In genomic region chr2:55859875-55860274, GRCh38 we compare ENCODE assay signal across 14 cellular contexts.
DNase-seq lines count a peak whose midpoint lies in the region; ATAC-seq and TF ChIP-seq lines count a peak whose summit lies in the region.
"Had no signal": no experiment of that assay in that cellular context is flagged by ENCODE, and none has a peak within 500 bp of the region (broad histone marks: within the 10 kb centered on the region; RNA-seq: fewer than 3 reads in every experiment).

No MANE protein-coding gene starts in this region.

- H3K9me3 ChIP-seq in BLaER1 treated with 17β-estradiol and CSF1 and Interleukin-3, amounts not matched to agents 10 nM and 100 nM (replicated peaks in 1 of 11): peaks cover 0 to 26% (median 11%) of the 10 kb centered on the region in 11 experiments; a peak in 8 of 22 replicates
- H3K9me3 ChIP-seq in ascending aorta: no peaks in the 10 kb centered on the region
- no peaks in the 10 kb centered on the region for H3K9me3 ChIP-seq in mesenchymal stem cell (ENCODE audit: control insufficient read depth, low read length)
- H3K9me3 ChIP-seq: BE2C, Caco-2 had no signal

- 96% methylated on average over 3 of the region's 3 CpGs for WGBS in mesenchymal stem cell

- no peak overlapping the region for H2BK5ac ChIP-seq in mesenchymal stem cell (ENCODE audit: low read depth, low read length, poor library complexity, severe bottlenecking)

- H2AFZ ChIP-seq in mesenchymal stem cell (ENCODE audit: low read depth, low read length): no peak overlapping the region

- H3K18ac ChIP-seq in mesenchymal stem cell (ENCODE audit: low read depth in 1 of 2, low read length in 2 of 2): no peak overlapping the region

- no peaks in the 10 kb centered on the region for H3K79me1 ChIP-seq in mesenchymal stem cell (replicated peaks; ENCODE audit: low read length, poor library complexity, severe bottlenecking)

- no peaks in the 10 kb centered on the region; a peak in 1 of 22 replicates for H3K27me3 ChIP-seq in BLaER1 treated with 17β-estradiol and CSF1 and Interleukin-3, amounts not matched to agents 10 nM and 100 nM
- H3K27me3 ChIP-seq in ascending aorta (no peaks in the 10 kb centered on the region), mesenchymal stem cell (ENCODE audit: control insufficient read depth in 1 of 2, insufficient read depth in 1 of 2, low read length in 2 of 2) (no peaks in the 10 kb centered on the region)
- H3K27me3 ChIP-seq: BE2C had no signal

- no peaks in the 10 kb centered on the region for H4K20me1 ChIP-seq in BLaER1 treated with 17β-estradiol and CSF1 and Interleukin-3, amounts not matched to agents 10 nM and 100 nM

- intact Hi-C loops in ascending aorta (cut with DNase I): loop anchor here (5.0 kb wide), 2 partner anchors 88 to 102 kb away; no protein-coding TSS in a partner anchor

- H3K9ac ChIP-seq in BLaER1 treated with 17β-estradiol and CSF1 and Interleukin-3, amounts not matched to agents 10 nM and 100 nM: no peak overlapping the region; a peak in 1 of 22 replicates
- H3K9ac ChIP-seq in mesenchymal stem cell (ENCODE audit: low read length): no peak overlapping the region

- no peak overlapping the region for H4K8ac ChIP-seq in mesenchymal stem cell (ENCODE audit: low read length)

- H2BK120ac ChIP-seq in mesenchymal stem cell (ENCODE audit: low read depth, low read length): no peak overlapping the region

- no peak overlapping the region for H3K23ac ChIP-seq in mesenchymal stem cell (ENCODE audit: low read length in 2 of 2)

- H3K14ac ChIP-seq in mesenchymal stem cell (ENCODE audit: low read length in 2 of 2): no peak overlapping the region

- ATAC-seq in HG02938 (IDR thresholded peaks at IDR 0.05; ENCODE audit: unreplicated experiment) (no peak), HG02884 (IDR thresholded peaks at IDR 0.05; ENCODE audit: unreplicated experiment) (no peak)
- ATAC-seq: HCT116 had no signal

- H3K4ac ChIP-seq in mesenchymal stem cell (ENCODE audit: low read depth in 1 of 2, low read length in 2 of 2): no peak overlapping the region

- H4K91ac ChIP-seq in mesenchymal stem cell (ENCODE audit: low read length): no peak overlapping the region

- H2BK12ac ChIP-seq in mesenchymal stem cell (ENCODE audit: low read length in 2 of 2): no peak overlapping the region

- peak overlapping the region in 8 of 11 experiments; percentile 15 to 74 (median 62); a peak in 16 of 22 replicates for H3K4me2 ChIP-seq in BLaER1 treated with 17β-estradiol and CSF1 and Interleukin-3, amounts not matched to agents 10 nM and 100 nM
- no peak overlapping the region for H3K4me2 ChIP-seq in mesenchymal stem cell (ENCODE audit: low read length, poor library complexity, severe bottlenecking)

- DNase-seq in NAMALWA (ENCODE audit: low spot score) (peak; percentile 74), ascending aorta (ENCODE audit: low spot score in 2 of 2) (no peak), mesenchymal stem cell (no peak), globus pallidus (ENCODE audit: low spot score) (no peak), NCI-H1092 (lab: John Stamatoyannopoulos, UW) (no peak)
- DNase-seq: BE2C; Caco-2; CD8-positive, alpha-beta memory T cell; DMS53; GF-D8 had no signal

- H2AK5ac ChIP-seq in mesenchymal stem cell (ENCODE audit: low read length, severe bottlenecking): no peak overlapping the region

- H2BK15ac ChIP-seq in mesenchymal stem cell (ENCODE audit: low read depth, poor library complexity, severe bottlenecking): peak overlapping the region; percentile 39

- H3K36me3 ChIP-seq in BLaER1 treated with 17β-estradiol and CSF1 and Interleukin-3, amounts not matched to agents 10 nM and 100 nM: no peaks in the 10 kb centered on the region; a peak in 1 of 22 replicates
- H3K36me3 ChIP-seq in ascending aorta: no peaks in the 10 kb centered on the region
- H3K36me3 ChIP-seq in mesenchymal stem cell (ENCODE audit: control insufficient read depth in 1 of 2, insufficient read depth in 2 of 2, low read depth in 1 of 2, low read length in 2 of 2): peaks cover 0 to 9% of the 10 kb centered on the region in 2 experiments
- H3K36me3 ChIP-seq: BE2C had no signal

- H3K27ac ChIP-seq in BLaER1 treated with 17β-estradiol and CSF1 and Interleukin-3, amounts not matched to agents 10 nM and 100 nM: peak overlapping the region in 1 of 11 experiments; percentile 46; a peak in 1 of 22 replicates
- H3K27ac ChIP-seq in ascending aorta (peak overlapping the region; percentile 86 to 91), mesenchymal stem cell (ENCODE audit: low read length, poor library complexity, severe bottlenecking) (no peak overlapping the region)

- no peak for TF ChIP-seq CTCF in ascending aorta (IDR thresholded peaks at IDR 0.05)

- no peak overlapping the region for H3K4me3 ChIP-seq in BLaER1 treated with 17β-estradiol and CSF1 and Interleukin-3, amounts not matched to agents 10 nM and 100 nM
- H3K4me3 ChIP-seq in ascending aorta (no peak overlapping the region), mesenchymal stem cell (ENCODE audit: insufficient read depth in 1 of 2, low read depth in 1 of 2, low read length in 2 of 2) (no peak overlapping the region)

- peaks cover 0 to 81% (median 44%) of the 10 kb centered on the region in 10 experiments; a peak in 16 of 20 replicates for H3K4me1 ChIP-seq in BLaER1 treated with 17β-estradiol and CSF1 and Interleukin-3, amounts not matched to agents 10 nM and 100 nM
- H3K4me1 ChIP-seq in ascending aorta (peaks cover 34 to 45% of the 10 kb centered on the region in 2 donors), mesenchymal stem cell (ENCODE audit: control insufficient read depth, insufficient read depth, low read depth, low read length) (peaks cover 2% of the 10 kb centered on the region)
- H3K4me1 ChIP-seq: BE2C, Caco-2 had no signal
